14 cellular contexts compared by ENCODE assay signal in genomic region chr1:9418851-9419250, GRCh38.
"Had no signal": no experiment of that assay in that cellular context is flagged by ENCODE, and none has a peak within 500 bp of the region (broad histone marks: within the 10 kb centered on the region; RNA-seq: fewer than 3 reads in every experiment).

No MANE protein-coding gene starts in this region.

- H3K9me3 ChIP-seq: esophagus squamous epithelium, lower lobe of right lung, neutrophil, stomach, thoracic aorta, uterus had no signal

- ATAC-seq: lower lobe of right lung; naive thymus-derived CD4-positive, alpha-beta T cell had no signal

- H3K9me3 Mint-ChIP-seq: immature natural killer cell; naive thymus-derived CD4-positive, alpha-beta T cell had no signal

- H3K27me3 ChIP-seq: esophagus squamous epithelium, stomach, uterus had no signal

- H3K36me3 ChIP-seq: esophagus squamous epithelium, lower lobe of right lung, neutrophil, stomach, thoracic aorta, uterus had no signal

- H3K4me3 ChIP-seq: esophagus squamous epithelium, lower lobe of right lung, skin epidermis, stomach, thoracic aorta, uterus had no signal

- H3K27ac ChIP-seq: lower lobe of right lung, neutrophil, stomach, thoracic aorta, uterus had no signal

- H3K4me3 Mint-ChIP-seq: immature natural killer cell had no signal

- H3K27ac Mint-ChIP-seq: immature natural killer cell had no signal

- DNase-seq: activated CD4-positive, alpha-beta T cell treated with anti-CD3 and anti-CD28 coated beads for 48 hours; activated effector memory CD4-positive, alpha-beta T cell treated with Interleukin-2 at 50 U/mL for 16 hours; esophagus squamous epithelium; foreskin fibroblast; glutamatergic neuron; immature natural killer cell; lower lobe of right lung; naive thymus-derived CD4-positive, alpha-beta T cell; stimulated activated CD4-positive, alpha-beta T cell treated with anti-CD3 and anti-CD28 coated beads, Interleukin-4, amount 100 ng/mL, for 4 hours; stomach; uterus had no signal
